In genomic region chr13:114151565-114152284, GRCh38 we compare ENCODE assay signal across 8 cellular contexts. TPM values are rescaled to one million over a fixed set of nuclear protein-coding genes. Genes with fewer than 3 reads are reported as not detected.
DNase-seq lines count a peak whose midpoint lies in the region; ATAC-seq and TF ChIP-seq lines count a peak whose summit lies in the region.

No MANE protein-coding gene starts in this region.

- H3K9me3 ChIP-seq in Panc1 (ENCODE audit: control insufficient read depth, insufficient read depth, low read depth, low read length), result no peaks in the 10 kb centered on the region

- H3K4me3 ChIP-seq in HL-60 (replicated peaks; ENCODE audit: insufficient read depth, low read length), result no peak overlapping the region
- no peak overlapping the region for H3K4me3 ChIP-seq in Panc1 (ENCODE audit: low read depth in 2 of 2, low read length in 2 of 2)

- no TSS peak for BruUV-seq in Panc1 (replicated peaks; lab: Mats Ljungman, UMichigan)

- CTCF ChIA-PET in Panc1 (lab: Charles Lee), result no interaction called here

- peak; percentile 72 for ATAC-seq in Panc1
- no peak for ATAC-seq in GM19452 (IDR thresholded peaks at IDR 0.05; ENCODE audit: unreplicated experiment)
- ATAC-seq in GM18858 (IDR thresholded peaks at IDR 0.05; ENCODE audit: unreplicated experiment), result no peak

- H3K36me3 ChIP-seq in Panc1 (ENCODE audit: control insufficient read depth, insufficient read depth, low read length), result no peaks in the 10 kb centered on the region

- TF ChIP-seq CTCF in HL-60 (IDR thresholded peaks at IDR 0.05; ENCODE audit: insufficient read depth, low read length) (no peak), Panc1 (IDR thresholded peaks at IDR 0.05) (no peak)

- H3K27me3 ChIP-seq in HL-60 (ENCODE audit: insufficient read depth, poor library complexity, severe bottlenecking), result no peaks in the 10 kb centered on the region
- no peaks in the 10 kb centered on the region for H3K27me3 ChIP-seq in Panc1 (ENCODE audit: control insufficient read depth, insufficient read depth, low read length)

- intact Hi-C loops in Panc1 (cut with micrococcal nuclease; ENCODE audit: unreplicated experiment), result no loop called here

- peak; percentile 72 to 90 for DNase-seq in HL-60 (ENCODE audit: low read depth in 1 of 2, low spot score in 1 of 2)
- DNase-seq in Panc1 (ENCODE audit: low read depth, low spot score), result no peak
- DNase-seq in central memory CD4-positive, alpha-beta T cell, result peak; percentile 62
- peak; percentile 67 for DNase-seq in stimulated activated CD4-positive, alpha-beta T cell treated with anti-CD3 and anti-CD28 coated beads, Interleukin-15, amount 100 ng/mL, for 24 hours
- DNase-seq in glomerular visceral epithelial cell (ENCODE audit: extremely low spot score), result no peak
- no peak for DNase-seq in Ammon's horn (ENCODE audit: low spot score)

- peak overlapping the region; percentile 23 for H3K27ac ChIP-seq in HL-60 (replicated peaks)
- no peak overlapping the region for H3K27ac ChIP-seq in Panc1 (ENCODE audit: low read length)

- H3K4me1 ChIP-seq in Panc1 (ENCODE audit: control insufficient read depth, insufficient read depth, low read length), result peaks cover 9% of the 10 kb centered on the region

- in situ Hi-C loops in Panc1 (cut with HindIII; ENCODE audit: low pct_unique_long_range_greater_than_20kb, low sequenced_read_pairs), result no loop called here

- POLR2A ChIA-PET in Panc1 (lab: Charles Lee), result no interaction called here

RNA-seq across cellular contexts. Expression of gene RASA3, which starts 19.3 kb away (rescaled TPM):
- total RNA-seq in Panc1 (2021; ENCODE audit: unreplicated experiment), result 33.7 TPM
- polyA plus RNA-seq in Panc1 (2012; ENCODE audit: insufficient read length), result 38.4 TPM

RNA-seq across cellular contexts. Expression of gene CFAP97D2, which starts 27.3 kb away (rescaled TPM):
- total RNA-seq in Panc1 (2021; ENCODE audit: unreplicated experiment), result not detected
- not detected for polyA plus RNA-seq in Panc1 (2012; ENCODE audit: insufficient read length)

Comparison
In these comparisons a context has a peak if more than half of its experiments do, and no peak if none do; other contexts are left out.
1. DNase-seq: peak in HL-60 (2 of 2), central memory CD4-positive, alpha-beta T cell (single experiment) and stimulated activated CD4-positive, alpha-beta T cell treated with anti-CD3 and anti-CD28 coated beads, Interleukin-15, amount 100 ng/mL, for 24 hours (single experiment); none in Panc1 (single experiment), glomerular visceral epithelial cell (single experiment) and Ammon's horn (single experiment).